ENCODE assay signal across 24 cellular contexts in genomic region chr3:10279384-10280176, GRCh38. TPM values are rescaled to one million over a fixed set of nuclear protein-coding genes. Genes with fewer than 3 reads are reported as not detected.
A peak's percentile ranks its signal among the peaks of the same experiment; 100 is the strongest.
DNase-seq lines count a peak whose midpoint lies in the region; ATAC-seq and TF ChIP-seq lines count a peak whose summit lies in the region.
"Had no signal": no experiment of that assay in that cellular context is flagged by ENCODE, and none has a peak within 500 bp of the region (broad histone marks: within the 10 kb centered on the region; RNA-seq: fewer than 3 reads in every experiment).

No MANE protein-coding gene starts in this region.

- H3K4me1 ChIP-seq in BLaER1 = peaks cover 65% of the 10 kb centered on the region
- H3K4me1 ChIP-seq in CD8-positive, alpha-beta memory T cell (ENCODE audit: insufficient read depth, low read length) = peaks cover 12% of the 10 kb centered on the region

- no peak overlapping the region for H3K4me3 ChIP-seq in BLaER1
- H3K4me3 ChIP-seq in CD8-positive, alpha-beta memory T cell (ENCODE audit: low read length) = no peak overlapping the region
- H3K4me3 ChIP-seq: BLaER1 treated with 17β-estradiol and CSF1 and Interleukin-3, amounts not matched to agents 10 nM and 100 nM; lower lobe of right lung; skin epidermis; suprapubic skin had no signal

- no peak overlapping the region for H3K9ac ChIP-seq in BLaER1

- H3K27me3 ChIP-seq in BLaER1 = no peaks in the 10 kb centered on the region
- H3K27me3 ChIP-seq in CD8-positive, alpha-beta memory T cell (ENCODE audit: insufficient read depth, low read length, poor library complexity, severe bottlenecking) = no peaks in the 10 kb centered on the region
- H3K27me3 ChIP-seq: BLaER1 treated with 17β-estradiol and CSF1 and Interleukin-3, amounts not matched to agents 10 nM and 100 nM; suprapubic skin had no signal

- H3K27ac Mint-ChIP-seq in CD8-positive, alpha-beta memory T cell = peak overlapping the region in 6 of 8 donors; percentile 8 to 87 (median 54)
- peak overlapping the region; percentile 16 for H3K27ac Mint-ChIP-seq in activated naive CD8-positive, alpha-beta T cell
- peak overlapping the region; percentile 62 for H3K27ac Mint-ChIP-seq in memory B cell
- H3K27ac Mint-ChIP-seq: activated naive CD4-positive, alpha-beta T cell treated with anti-CD3 and anti-CD28 coated beads, Interleukin-2, amount 50 U/mL, for 24 hours had no signal

- peaks cover 80% of the 10 kb centered on the region for H3K36me3 ChIP-seq in BLaER1
- peaks cover 42% of the 10 kb centered on the region for H3K36me3 ChIP-seq in CD8-positive, alpha-beta memory T cell (ENCODE audit: insufficient read depth, low read length)

- TF ChIP-seq CTCF in GM13976 (IDR thresholded peaks at IDR 0.05; ENCODE audit: borderline replicate concordance, control extremely low read depth, extremely low read depth, insufficient read depth, missing control alignments) = no peak

- POLR2A ChIA-PET in CD8-positive, alpha-beta memory T cell (lab: Charles Lee) = no interaction called here

- peaks cover 22 to 45% (median 32%) of the 10 kb centered on the region in 3 donors for H3K4me1 Mint-ChIP-seq in CD8-positive, alpha-beta memory T cell
- peaks cover 36% of the 10 kb centered on the region for H3K4me1 Mint-ChIP-seq in activated naive CD8-positive, alpha-beta T cell (ENCODE audit: low read depth)
- H3K4me1 Mint-ChIP-seq in memory B cell = peaks cover 5% of the 10 kb centered on the region

- H3K9me3 ChIP-seq in BLaER1 = no peaks in the 10 kb centered on the region
- no peaks in the 10 kb centered on the region for H3K9me3 ChIP-seq in CD8-positive, alpha-beta memory T cell (ENCODE audit: low read length)
- H3K9me3 ChIP-seq: BLaER1 treated with 17β-estradiol and CSF1 and Interleukin-3, amounts not matched to agents 10 nM and 100 nM; lower lobe of right lung; suprapubic skin had no signal

- peaks cover 0 to 83% (median 12%) of the 10 kb centered on the region in 3 donors for H3K36me3 Mint-ChIP-seq in CD8-positive, alpha-beta memory T cell
- H3K36me3 Mint-ChIP-seq in activated naive CD8-positive, alpha-beta T cell = no peaks in the 10 kb centered on the region
- H3K36me3 Mint-ChIP-seq in memory B cell = peaks cover 12% of the 10 kb centered on the region

- no peak overlapping the region for H3K4me2 ChIP-seq in BLaER1

- no peaks in the 10 kb centered on the region for H3K27me3 Mint-ChIP-seq in CD8-positive, alpha-beta memory T cell
- no peaks in the 10 kb centered on the region for H3K27me3 Mint-ChIP-seq in activated naive CD8-positive, alpha-beta T cell
- H3K27me3 Mint-ChIP-seq in memory B cell = no peaks in the 10 kb centered on the region
- H3K27me3 Mint-ChIP-seq: activated naive CD4-positive, alpha-beta T cell treated with anti-CD3 and anti-CD28 coated beads, Interleukin-2, amount 50 U/mL, for 24 hours; IgD-negative memory B cell had no signal

- no peak for ATAC-seq in memory B cell (ENCODE audit: low read depth)

- H3K27ac ChIP-seq in BLaER1 = peak overlapping the region; percentile 0; the same call in 1 of the 2 replicates
- no peak overlapping the region for H3K27ac ChIP-seq in CD8-positive, alpha-beta memory T cell (ENCODE audit: low read depth, low read length)
- H3K27ac ChIP-seq: BLaER1 treated with 17β-estradiol and CSF1 and Interleukin-3, amounts not matched to agents 10 nM and 100 nM; lower lobe of right lung; skin epidermis; suprapubic skin had no signal

- no peaks in the 10 kb centered on the region for H3K9me3 Mint-ChIP-seq in CD8-positive, alpha-beta memory T cell
- no peaks in the 10 kb centered on the region for H3K9me3 Mint-ChIP-seq in activated naive CD8-positive, alpha-beta T cell (ENCODE audit: low read depth)
- no peaks in the 10 kb centered on the region for H3K9me3 Mint-ChIP-seq in memory B cell
- H3K9me3 Mint-ChIP-seq: activated naive CD4-positive, alpha-beta T cell treated with anti-CD3 and anti-CD28 coated beads, Interleukin-2, amount 50 U/mL, for 24 hours; activated T-cell treated with anti-CD3 and anti-CD28 coated beads, Interleukin-2, amount 50 U/mL, for 4 hours; IgD-negative memory B cell had no signal

- DNase-seq in CD8-positive, alpha-beta memory T cell = no peak
- DNase-seq in memory B cell (ENCODE audit: low spot score in 2 of 2) = no peak
- DNase-seq in GM13976 (ENCODE audit: low spot score) = no peak
- no peak for DNase-seq in D341Med (ENCODE audit: low spot score)
- DNase-seq in activated CD4-positive, alpha-beta T cell treated with anti-CD3 and anti-CD28 coated beads for 48 hours = no peak
- DNase-seq: activated CD4-positive, CD25-positive, alpha-beta regulatory T cell; activated T-cell treated with anti-CD3 and anti-CD28 coated beads, Interleukin-2, amount 50 U/mL, for 4 hours; lower lobe of right lung; NCI-H1105; NCI-H2029; NCI-H2227 treated with DMSO at 0.1 percent for 48 hours; NCI-H82; SHP77; stimulated activated CD4-positive, alpha-beta T cell treated with anti-CD3 and anti-CD28 coated beads, Interleukin-1b, Interleukin-23, amount 100 ng/mL, for 48 hours had no signal

- in situ Hi-C loops in GM13976 (cut with MboI; ENCODE audit: low sequenced_read_pairs, unreplicated experiment) = no loop called here

- peaks cover 44% of the 10 kb centered on the region for H4K20me1 ChIP-seq in BLaER1

- H3K4me3 Mint-ChIP-seq in CD8-positive, alpha-beta memory T cell = no peak overlapping the region
- H3K4me3 Mint-ChIP-seq in activated naive CD8-positive, alpha-beta T cell = no peak overlapping the region
- H3K4me3 Mint-ChIP-seq in memory B cell = no peak overlapping the region
- H3K4me3 Mint-ChIP-seq: activated naive CD4-positive, alpha-beta T cell treated with anti-CD3 and anti-CD28 coated beads, Interleukin-2, amount 50 U/mL, for 24 hours; activated T-cell treated with anti-CD3 and anti-CD28 coated beads, Interleukin-2, amount 50 U/mL, for 4 hours had no signal

- CTCF ChIA-PET in CD8-positive, alpha-beta memory T cell (lab: Charles Lee) = interaction anchor here (1.3 kb wide), 1 partner anchor 17 kb away, joined by 3 read pairs; no protein-coding TSS in a partner anchor

RNA-seq across cellular contexts. Expression of gene GHRL, which starts 13.2 kb away (rescaled TPM):
- total RNA-seq in CD8-positive, alpha-beta memory T cell = under 1 TPM in 1 of 2 experiments, not detected in 1; 0.69 TPM
- 0.16 TPM for polyA plus RNA-seq in CD8-positive, alpha-beta memory T cell
- total RNA-seq: glomerular endothelial cell, kidney epithelial cell, pulmonary artery endothelial cell had no signal

RNA-seq across cellular contexts. Expression of gene TATDN2, which starts 31.3 kb away (rescaled TPM):
- 10 to 100 TPM; 57.6 to 60.0 TPM for total RNA-seq in CD8-positive, alpha-beta memory T cell
- 23.3 TPM for polyA plus RNA-seq in CD8-positive, alpha-beta memory T cell

RNA-seq across cellular contexts. Expression of gene SEC13, which starts 41.3 kb away (rescaled TPM):
- 100 to 1,000 TPM; 110 TPM for total RNA-seq in CD8-positive, alpha-beta memory T cell
- polyA plus RNA-seq in CD8-positive, alpha-beta memory T cell = 134 TPM
